ENCODE assay signal across 11 cellular contexts in genomic region chr7:69414555-69414954, GRCh38.
"Had no signal": no experiment of that assay in that cellular context is flagged by ENCODE, and none has a peak within 500 bp of the region (broad histone marks: within the 10 kb centered on the region; RNA-seq: fewer than 3 reads in every experiment).

No MANE protein-coding gene starts in this region.

- H3K27ac Mint-ChIP-seq: GM23338, H9, HFFc6 had no signal

- H3K9ac ChIP-seq: GM23248 had no signal

- H3K27ac ChIP-seq: GM23248 had no signal

- H3K4me3 ChIP-seq: GM23248, GM23338, HAP-1 had no signal

- H3K36me3 ChIP-seq: HAP-1 had no signal

- H3K4me3 Mint-ChIP-seq: GM23338, H9, HFFc6 had no signal

- H3K4me1 ChIP-seq: HAP-1 had no signal

- ATAC-seq: GM23338, HCT116 had no signal

- FAIRE-seq: H1, H54 had no signal

- H3K9me3 ChIP-seq: HAP-1 had no signal

- H3K4me1 Mint-ChIP-seq: GM23338, H9 had no signal

- H2AFZ ChIP-seq: GM23248, GM23338 had no signal

- H3K4me2 ChIP-seq: GM23338 had no signal

- DNase-seq: GM23248, GOT3, H7, H9, HCEC 1CT, HFFc6 had no signal
